12 cellular contexts compared by ENCODE assay signal in genomic region chr1:53511933-53512806, GRCh38. TPM values are rescaled to one million over a fixed set of nuclear protein-coding genes. Genes with fewer than 3 reads are reported as not detected.
DNase-seq lines count a peak whose midpoint lies in the region; ATAC-seq and TF ChIP-seq lines count a peak whose summit lies in the region.
"Had no signal": no experiment of that assay in that cellular context is flagged by ENCODE, and none has a peak within 500 bp of the region (broad histone marks: within the 10 kb centered on the region; RNA-seq: fewer than 3 reads in every experiment).

No MANE protein-coding gene starts in this region.

- POLR2A ChIA-PET in IMR-90 (lab: Charles Lee; ENCODE audit: unreplicated experiment), result no interaction called here
- POLR2A ChIA-PET in PC-3 (lab: Charles Lee; ENCODE audit: unreplicated experiment), result interaction anchor here (0.6 kb wide), 1 partner anchor 16 kb away, joined by 6 read pairs; no protein-coding TSS in a partner anchor

- no peaks in the 10 kb centered on the region for H3K79me2 ChIP-seq in PC-3 (ENCODE audit: low read length)

- peaks cover 4% of the 10 kb centered on the region for H3F3A ChIP-seq in PC-3 (ENCODE audit: low read length, unreplicated experiment)

- in situ Hi-C loops in IMR-90 (cut with MboI; ENCODE audit: low sequenced_read_pairs), result no loop called here

- no peak for TF ChIP-seq POLR2A in IMR-90 (IDR thresholded peaks at IDR 0.05; ENCODE audit: low read depth, low read length)

- H3K4me3 ChIP-seq in IMR-90 (ENCODE audit: insufficient read depth, low read depth, low read length) (no peak overlapping the region), PC-3 (ENCODE audit: low read length) (0 out of 2 replicates have a peak overlapping the region, but pooled peaks have one; percentile 8)
- H3K4me3 ChIP-seq: esophagus muscularis mucosa had no signal

- no peak overlapping the region for H3K27ac ChIP-seq in IMR-90 (ENCODE audit: insufficient read depth, low read length)
- H3K27ac ChIP-seq in PC-3 (ENCODE audit: low read length), result peak overlapping the region; percentile 72
- H3K27ac ChIP-seq in foreskin keratinocyte, result no peak overlapping the region
- H3K27ac ChIP-seq: esophagus muscularis mucosa had no signal

- TF ChIP-seq CTCF in IMR-90 (conservative IDR thresholded peaks at IDR 0.05; ENCODE audit: low read depth, low read length) (no peak), PC-3 (conservative IDR thresholded peaks at IDR 0.05; ENCODE audit: low read depth, low read length) (no peak), foreskin keratinocyte (conservative IDR thresholded peaks at IDR 0.05) (no peak)

- H3K4ac ChIP-seq in IMR-90 (ENCODE audit: low read depth, low read length), result no peak overlapping the region

- no peak overlapping the region for H4K5ac ChIP-seq in IMR-90 (ENCODE audit: low read depth, low read length)

- H3K27me3 ChIP-seq in IMR-90 (ENCODE audit: control insufficient read depth, insufficient read depth, low read length) (no peaks in the 10 kb centered on the region), PC-3 (ENCODE audit: low read length) (no peaks in the 10 kb centered on the region), foreskin keratinocyte (peaks cover 22% of the 10 kb centered on the region)
- H3K27me3 ChIP-seq: esophagus muscularis mucosa had no signal

- H3K4me2 ChIP-seq in IMR-90 (ENCODE audit: low read depth, low read length) (no peak overlapping the region), PC-3 (ENCODE audit: low read length) (peak overlapping the region; percentile 63)

- no peak for TF ChIP-seq RAD21 in IMR-90 (IDR thresholded peaks at IDR 0.05; ENCODE audit: low read length)

- no TSS peak for BruUV-seq in IMR-90 (replicated peaks; lab: Mats Ljungman, UMichigan)
- no TSS peak for BruUV-seq in PC-3 (replicated peaks; lab: Mats Ljungman, UMichigan)

- no peaks in the 10 kb centered on the region for H3K9me1 ChIP-seq in IMR-90 (ENCODE audit: insufficient read depth, low read length)

- no peak overlapping the region for H4K8ac ChIP-seq in IMR-90 (ENCODE audit: low read depth in 2 of 2, low read length in 2 of 2)

- ATAC-seq in IMR-90 (ENCODE audit: low read depth) (peak; percentile 30), PC-3 (peak; percentile 90), foreskin keratinocyte (peak; percentile 30), GM21825 (IDR thresholded peaks at IDR 0.05; ENCODE audit: unreplicated experiment) (no peak)

- H2BK20ac ChIP-seq in IMR-90 (ENCODE audit: low read depth, low read length), result no peak overlapping the region

- H3K56ac ChIP-seq in IMR-90 (ENCODE audit: extremely low read depth, insufficient read depth, low read length), result no peak overlapping the region

- H3K18ac ChIP-seq in IMR-90 (ENCODE audit: low read depth, low read length), result no peak overlapping the region

- no peak overlapping the region for H2AK9ac ChIP-seq in IMR-90 (replicated peaks; ENCODE audit: low read depth, low read length, poor library complexity)

- H3K23ac ChIP-seq in IMR-90 (ENCODE audit: low read depth, low read length), result no peak overlapping the region

- dilution Hi-C loops in IMR-90 (cut with HindIII; ENCODE audit: low sequenced_read_pairs, unreplicated experiment), result no loop called here

- H2BK5ac ChIP-seq in IMR-90 (ENCODE audit: low read depth, low read length, poor library complexity, severe bottlenecking), result no peak overlapping the region

- DNase-seq in IMR-90 (peak; percentile 72), PC-3 (peak; percentile 93), foreskin keratinocyte (peak; percentile 29 to 58), smooth muscle cell of the brain vasculature (ENCODE audit: low read depth, low spot score) (peak; percentile 81), germinal center (ENCODE audit: low spot score) (no peak)
- DNase-seq in activated CD8-positive, alpha-beta memory T cell treated with anti-CD3 and anti-CD28 coated beads, Interleukin-2, amount 50 U/mL, for 48 hours, result no peak
- no peak for DNase-seq in activated CD8-positive, alpha-beta memory T cell treated with anti-CD3 and anti-CD28 coated beads, Interleukin-2, amount 50 U/mL, for 4 hours
- DNase-seq: activated effector memory CD4-positive, alpha-beta T cell treated with Interleukin-2 at 50 U/mL for 16 hours; NCI-H146; T1000 had no signal

- H3K36me3 ChIP-seq in IMR-90 (ENCODE audit: control insufficient read depth, insufficient read depth, low read length), result peaks cover 1% of the 10 kb centered on the region; the same call in 1 of the 2 replicates
- H3K36me3 ChIP-seq in PC-3 (ENCODE audit: low read depth, low read length), result no peaks in the 10 kb centered on the region
- H3K36me3 ChIP-seq: esophagus muscularis mucosa had no signal

- H3K4me1 ChIP-seq in IMR-90 (ENCODE audit: control insufficient read depth, insufficient read depth, low read length) (peaks cover 5% of the 10 kb centered on the region), PC-3 (ENCODE audit: insufficient read depth, low read length) (peaks cover 25% of the 10 kb centered on the region), foreskin keratinocyte (no peaks in the 10 kb centered on the region)

- CTCF ChIA-PET in IMR-90 (lab: Yijun Ruan, JAX) (interaction anchor here (0.6 kb wide), 1 partner anchor 407 kb away, joined by 3 read pairs; no protein-coding TSS in a partner anchor), PC-3 (lab: Charles Lee) (interaction anchor here (0.5 to 1.2 kb wide), 5 partner anchors 27 to 255 kb away, joined by 3 to 6 read pairs (median 3); no protein-coding TSS in a partner anchor)

- no peak overlapping the region for H2BK15ac ChIP-seq in IMR-90 (ENCODE audit: low read depth, low read length)

- H3K79me1 ChIP-seq in IMR-90 (ENCODE audit: low read depth in 1 of 2, low read length in 2 of 2), result no peaks in the 10 kb centered on the region

- H2AK5ac ChIP-seq in IMR-90 (ENCODE audit: low read depth, low read length), result no peak overlapping the region

- H3K9me3 ChIP-seq in IMR-90 (ENCODE audit: control insufficient read depth, insufficient read depth, low read length) (no peaks in the 10 kb centered on the region), PC-3 (ENCODE audit: low read length) (no peaks in the 10 kb centered on the region)
- H3K9me3 ChIP-seq: esophagus muscularis mucosa had no signal

- H2AFZ ChIP-seq in IMR-90 (replicated peaks; ENCODE audit: low read length, poor library complexity) (peak overlapping the region; percentile 28), PC-3 (ENCODE audit: low read length) (peak overlapping the region; percentile 40)

- 60% methylated on average over 1 of the region's 19 CpGs; no CpG with 5 or more reads in 1 of the 2 experiments for WGBS in IMR-90 (ENCODE audit: extremely low coverage in 2 of 2, insufficient read length in 1 of 2), 2 experiments

- H4K91ac ChIP-seq in IMR-90 (ENCODE audit: insufficient read depth, low read depth, low read length), result no peak overlapping the region

- no peaks in the 10 kb centered on the region for H3K9me2 ChIP-seq in PC-3 (replicated peaks; ENCODE audit: low read length)

- H4K20me1 ChIP-seq in IMR-90 (ENCODE audit: insufficient read depth, low read length) (no peaks in the 10 kb centered on the region), PC-3 (ENCODE audit: low read length) (peaks cover 4% of the 10 kb centered on the region; the same call in 1 of the 2 replicates)

- H2BK120ac ChIP-seq in IMR-90 (ENCODE audit: low read depth, low read length), result no peak overlapping the region

- no peak overlapping the region; the same call in 1 of the 2 replicates for H3K14ac ChIP-seq in IMR-90 (replicated peaks; ENCODE audit: low read depth, low read length)

- H3K9ac ChIP-seq in IMR-90 (ENCODE audit: low read depth, low read length) (no peak overlapping the region), PC-3 (ENCODE audit: low read length) (peak overlapping the region; percentile 26; the same call in 1 of the 2 replicates)

- intact Hi-C loops in IMR-90 (cut with micrococcal nuclease) (no loop called here), PC-3 (cut with micrococcal nuclease) (no loop called here)

TF ChIP-seq in IMR-90, 13 proteins besides CTCF, POLR2A, EP300 and RAD21:
- TF ChIP-seq NFE2L2 (IDR thresholded peaks at IDR 0.05; ENCODE audit: low read depth, low read length), result no peak
- TF ChIP-seq MXI1 (IDR thresholded peaks at IDR 0.05; ENCODE audit: borderline replicate concordance, low read depth, low read length), result no peak
- TF ChIP-seq MAZ (IDR thresholded peaks at IDR 0.05; ENCODE audit: borderline replicate concordance, low read depth, low read length), result no peak
- TF ChIP-seq, protein P1, sequence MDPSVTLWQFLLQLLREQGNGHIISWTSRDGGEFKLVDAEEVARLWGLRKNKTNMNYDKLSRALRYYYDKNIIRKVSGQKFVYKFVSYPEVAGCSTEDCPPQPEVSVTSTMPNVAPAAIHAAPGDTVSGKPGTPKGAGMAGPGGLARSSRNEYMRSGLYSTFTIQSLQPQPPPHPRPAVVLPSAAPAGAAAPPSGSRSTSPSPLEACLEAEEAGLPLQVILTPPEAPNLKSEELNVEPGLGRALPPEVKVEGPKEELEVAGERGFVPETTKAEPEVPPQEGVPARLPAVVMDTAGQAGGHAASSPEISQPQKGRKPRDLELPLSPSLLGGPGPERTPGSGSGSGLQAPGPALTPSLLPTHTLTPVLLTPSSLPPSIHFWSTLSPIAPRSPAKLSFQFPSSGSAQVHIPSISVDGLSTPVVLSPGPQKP (IDR thresholded peaks at IDR 0.05; ENCODE audit: borderline replicate concordance, low read depth, low read length), result no peak
- TF ChIP-seq CEBPB (IDR thresholded peaks at IDR 0.05; ENCODE audit: low read depth, low read length), result no peak
- no peak for TF ChIP-seq FOS (IDR thresholded peaks at IDR 0.05; ENCODE audit: low read depth, low read length)
- no peak for TF ChIP-seq MAFK (IDR thresholded peaks at IDR 0.05; ENCODE audit: low read depth, low read length)
TF ChIP-seq in IMR-90: peak in this region for 0.

RNA-seq across cellular contexts. Expression of gene DMRTB1, which starts 53.0 kb away (rescaled TPM):
- total RNA-seq in IMR-90 (2012; rRNA removed) (not detected in 2 replicates), PC-3 (2014; rRNA removed) (not detected in 2 replicates), foreskin keratinocyte (not detected in 2 replicates)
- polyA plus RNA-seq in IMR-90 (2012; rRNA removed) (not detected in 2 replicates), foreskin keratinocyte (not detected in 2 replicates)
- not detected in 2 replicates for polyA plus RNA-seq in IMR-90 (2012; cell fraction: cytosol; rRNA removed)
- not detected in 2 replicates for polyA plus RNA-seq in IMR-90 (2012; cell fraction: nucleus; rRNA removed; ENCODE audit: low replicate concordance)
- total RNA-seq: esophagus muscularis mucosa had no signal

Comparison
In these comparisons a context has a peak if more than half of its experiments do, and no peak if none do; other contexts are left out.
1. DNase-seq: peak in IMR-90 (single experiment), PC-3 (single experiment), foreskin keratinocyte (2 of 2) and smooth muscle cell of the brain vasculature (single experiment); none in activated CD8-positive, alpha-beta memory T cell treated with anti-CD3 and anti-CD28 coated beads, Interleukin-2, amount 50 U/mL, for 48 hours (single experiment), germinal center (single experiment) and activated CD8-positive, alpha-beta memory T cell treated with anti-CD3 and anti-CD28 coated beads, Interleukin-2, amount 50 U/mL, for 4 hours (single experiment).